16 cellular contexts compared by ENCODE assay signal in the genomic region with DNA sequence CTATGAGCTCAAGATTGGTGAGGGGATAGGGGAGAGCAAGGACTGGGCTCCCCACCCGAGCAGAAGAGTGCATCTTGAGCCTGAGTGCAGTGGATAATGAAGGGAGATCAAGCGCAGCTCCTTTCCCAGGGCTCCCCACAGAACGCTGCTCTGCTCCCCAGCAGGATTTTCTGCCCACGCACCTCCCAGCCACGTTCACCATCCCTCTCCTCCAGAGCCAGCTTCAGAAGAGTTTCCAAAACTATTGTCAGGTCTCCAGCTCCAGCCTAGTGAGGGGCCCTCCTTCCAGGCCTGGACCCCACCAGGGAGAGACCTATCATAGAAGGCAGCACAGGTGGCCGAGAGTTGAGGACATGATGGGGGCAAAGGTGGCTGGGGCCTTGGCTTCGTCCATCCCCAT. TPM values are rescaled to one million over a fixed set of nuclear protein-coding genes. Genes with fewer than 3 reads are reported as not detected.
"Had no signal": no experiment of that assay in that cellular context is flagged by ENCODE, and none has a peak within 500 bp of the region (broad histone marks: within the 10 kb centered on the region; RNA-seq: fewer than 3 reads in every experiment).

No MANE protein-coding gene starts in this region.

- H3K36me3 ChIP-seq: adrenal gland, ovary had no signal

- H3K27me3 ChIP-seq: adrenal gland, body of pancreas, dorsolateral prefrontal cortex, esophagus squamous epithelium, ovary had no signal

- H3K27ac Mint-ChIP-seq: activated T-helper 2 cell treated with anti-CD3 and anti-CD28 coated beads, Interferon-gamma antibody, Interleukin-2, Interleukin-4, amounts not matched to agents 10 μg/mL and 5 μg/mL and 100 μg/mL, durations not matched to agents 14 hours and 24 hours and 36 hours; nephron progenitor cell; stimulated activated memory B cell treated with anti-CD40 and anti-IgM and Interleukin-4, amounts not matched to agents 10 μg/mL and 1 μg/mL and 100 μg/mL, for 72 hours; T-helper 17 cell had no signal

- DNase-seq: activated CD4-positive, alpha-beta T cell treated with anti-CD3 and anti-CD28 coated beads, Interleukin-2, amount 50 U/mL, for 1 hour; activated CD4-positive, CD25-positive, alpha-beta regulatory T cell; activated naive CD4-positive, alpha-beta T cell treated with anti-CD3 and anti-CD28 coated beads, Interleukin-2, amount 50 U/mL, for 16 hours; activated T-cell treated with anti-CD3 and anti-CD28 coated beads for 4 hours; dorsolateral prefrontal cortex; esophagus squamous epithelium; glutamatergic neuron; nephron progenitor cell; ovary; T-helper 17 cell; trophoblast cell had no signal

- H3K4me3 Mint-ChIP-seq: nephron progenitor cell; stimulated activated memory B cell treated with anti-CD40 and anti-IgM and Interleukin-4, amounts not matched to agents 10 μg/mL and 1 μg/mL and 100 μg/mL, for 72 hours; T-helper 17 cell had no signal

- H3K9me3 Mint-ChIP-seq: activated T-helper 2 cell treated with anti-CD3 and anti-CD28 coated beads, Interferon-gamma antibody, Interleukin-2, Interleukin-4, amounts not matched to agents 10 μg/mL and 5 μg/mL and 100 μg/mL, durations not matched to agents 14 hours and 24 hours and 36 hours; nephron progenitor cell; stimulated activated memory B cell treated with anti-CD40 and anti-IgM and Interleukin-4, amounts not matched to agents 10 μg/mL and 1 μg/mL and 100 μg/mL, for 72 hours had no signal

- H3K4me3 ChIP-seq: adrenal gland, body of pancreas, dorsolateral prefrontal cortex, esophagus squamous epithelium, ovary had no signal

- H3K9me3 ChIP-seq: adrenal gland, body of pancreas, esophagus squamous epithelium, ovary had no signal

- H3K27me3 Mint-ChIP-seq: stimulated activated memory B cell treated with anti-CD40 and anti-IgM and Interleukin-4, amounts not matched to agents 10 μg/mL and 1 μg/mL and 100 μg/mL, for 72 hours; T-helper 17 cell had no signal

- ATAC-seq: body of pancreas; stimulated activated memory B cell treated with anti-CD40 and anti-IgM and Interleukin-4, amounts not matched to agents 10 μg/mL and 1 μg/mL and 100 μg/mL, for 72 hours; T-helper 17 cell had no signal

- H3K27ac ChIP-seq: ovary had no signal

RNA-seq across cellular contexts. Expression of a gene that starts 57.6 kb away (rescaled TPM):
- total RNA-seq: activated CD8-positive, alpha-beta memory T cell treated with anti-CD3 and anti-CD28 coated beads for 36 hours; activated T-helper 2 cell treated with anti-CD3 and anti-CD28 coated beads, Interferon-gamma antibody, Interleukin-2, Interleukin-4, amounts not matched to agents 10 μg/mL and 5 μg/mL and 100 μg/mL, durations not matched to agents 14 hours and 24 hours and 36 hours; T-helper 17 cell had no signal
